Comparison of ENCODE assay signal across 26 cellular contexts in genomic region chr11:27292642-27293020, GRCh38.
A peak's percentile ranks its signal among the peaks of the same experiment; 100 is the strongest.
DNase-seq lines count a peak whose midpoint lies in the region; ATAC-seq and TF ChIP-seq lines count a peak whose summit lies in the region.
"Had no signal": no experiment of that assay in that cellular context is flagged by ENCODE, and none has a peak within 500 bp of the region (broad histone marks: within the 10 kb centered on the region; RNA-seq: fewer than 3 reads in every experiment).

No MANE protein-coding gene starts in this region.

- 45 to 50% methylated on average over 2 of the region's 2 CpGs for WGBS in transverse colon (ENCODE audit: low coverage in 1 of 2), 2 donors

- H3K4me3 ChIP-seq in right atrium auricular region (no peak overlapping the region), muscle layer of duodenum (ENCODE audit: low read depth in 1 of 2, low read length in 2 of 2) (no peak overlapping the region), transverse colon (no peak overlapping the region), dorsolateral prefrontal cortex (no peak overlapping the region)
- H3K4me3 ChIP-seq: GM23338, PC-9 had no signal

- DNase-seq in Right ventricle myocardium superior (no peak), right atrium auricular region (ENCODE audit: low spot score) (no peak), left colon (no peak), transverse colon (no peak), NCI-H524 treated with DMSO at 0.1 percent for 48 hours (lab: John Stamatoyannopoulos, UW) (no peak), dorsolateral prefrontal cortex (no peak), epidermal melanocyte (ENCODE audit: insufficient read length, low spot score) (no peak)
- DNase-seq: Caco-2; CD8-positive, alpha-beta T cell; H9; NCI-H1048; NCI-H1417; NCI-H1694; NCI-H2029 treated with DMSO at 0.1 percent for 48 hours; NCI-H226; NCI-H510A; NCI-H748 treated with DMSO at 0.1 percent for 48 hours; PC-9; SIG-M5; SK-N-SH had no signal

- no peaks in the 10 kb centered on the region for H3K36me3 ChIP-seq in right atrium auricular region
- no peaks in the 10 kb centered on the region for H3K36me3 ChIP-seq in muscle layer of duodenum (ENCODE audit: control insufficient read depth in 1 of 2, insufficient read depth in 2 of 2, low read length in 2 of 2)
- H3K36me3 ChIP-seq in transverse colon: no peaks in the 10 kb centered on the region

- intact Hi-C loops in Right ventricle myocardium superior (cut with DNase I): no loop called here
- intact Hi-C loops in left colon (cut with DNase I, micrococcal nuclease): no loop called here
- intact Hi-C loops in transverse colon (cut with DNase I; ENCODE audit: low total_unique reads): no loop called here
- intact Hi-C loops in dorsolateral prefrontal cortex (cut with DNase I): no loop called here

- H3K4me1 ChIP-seq in right atrium auricular region (no peaks in the 10 kb centered on the region), muscle layer of duodenum (ENCODE audit: control insufficient read depth in 1 of 2, insufficient read depth in 2 of 2, low read length in 2 of 2) (peaks cover 0 to 3% of the 10 kb centered on the region in 2 donors), transverse colon (peaks cover 4 to 55% (median 27%) of the 10 kb centered on the region in 4 donors)
- H3K4me1 ChIP-seq: Caco-2 had no signal

- TF ChIP-seq EP300 in transverse colon (IDR thresholded peaks at IDR 0.05; ENCODE audit: low read depth): no peak

- H3K27ac ChIP-seq in right atrium auricular region (no peak overlapping the region), muscle layer of duodenum (ENCODE audit: low read length) (peak overlapping the region; percentile 67), transverse colon (peak overlapping the region; percentile 75 to 79 (median 78)), dorsolateral prefrontal cortex (no peak overlapping the region)
- H3K27ac ChIP-seq: 22Rv1, C4-2B, HL-60, PC-9, RWPE1 had no signal

- TF ChIP-seq POLR2A in transverse colon (IDR thresholded peaks at IDR 0.05): no peak

- no peaks in the 10 kb centered on the region for H3K9me3 ChIP-seq in right atrium auricular region
- no peaks in the 10 kb centered on the region for H3K9me3 ChIP-seq in muscle layer of duodenum (ENCODE audit: control insufficient read depth in 1 of 2, low read length in 2 of 2)
- no peaks in the 10 kb centered on the region for H3K9me3 ChIP-seq in transverse colon
- H3K9me3 ChIP-seq: SK-N-SH had no signal

- peak; percentile 13 for ATAC-seq in Right ventricle myocardium superior (ENCODE audit: poor library complexity)
- peak; percentile 56 for ATAC-seq in left colon
- ATAC-seq: CD8-positive, alpha-beta T cell; GM23338 had no signal

- in situ Hi-C loops in transverse colon (cut with MboI; ENCODE audit: low pct_ligation_motif_present in 1 of 4, low pct_unique_long_range_greater_than_20kb in 1 of 4, low sequenced_read_pairs in 3 of 4): loop anchor here in 1 of 4 donors (10.0 kb wide), 1 partner anchor 108 kb away; no protein-coding TSS in a partner anchor

- H3K27me3 ChIP-seq in right atrium auricular region (no peaks in the 10 kb centered on the region), muscle layer of duodenum (ENCODE audit: low read depth, low read length) (no peaks in the 10 kb centered on the region), transverse colon (no peaks in the 10 kb centered on the region), dorsolateral prefrontal cortex (no peaks in the 10 kb centered on the region)

- TF ChIP-seq CTCF in right atrium auricular region (IDR thresholded peaks at IDR 0.05) (no peak), transverse colon (IDR thresholded peaks at IDR 0.05) (no peak), dorsolateral prefrontal cortex (IDR thresholded peaks at IDR 0.05 in 54 of 56, conservative IDR thresholded peaks at IDR 0.05 in 2 of 56; ENCODE audit: low read depth in 1 of 56, partially characterized antibody in 56 of 56) (no peak)

Comparison
In these comparisons a context has a peak if more than half of its experiments do, and no peak if none do; other contexts are left out.
1. H3K27ac ChIP-seq: peak in muscle layer of duodenum (single experiment) and transverse colon (4 of 4); none in right atrium auricular region (0 of 2) and dorsolateral prefrontal cortex (0 of 59).